In the genomic region with DNA sequence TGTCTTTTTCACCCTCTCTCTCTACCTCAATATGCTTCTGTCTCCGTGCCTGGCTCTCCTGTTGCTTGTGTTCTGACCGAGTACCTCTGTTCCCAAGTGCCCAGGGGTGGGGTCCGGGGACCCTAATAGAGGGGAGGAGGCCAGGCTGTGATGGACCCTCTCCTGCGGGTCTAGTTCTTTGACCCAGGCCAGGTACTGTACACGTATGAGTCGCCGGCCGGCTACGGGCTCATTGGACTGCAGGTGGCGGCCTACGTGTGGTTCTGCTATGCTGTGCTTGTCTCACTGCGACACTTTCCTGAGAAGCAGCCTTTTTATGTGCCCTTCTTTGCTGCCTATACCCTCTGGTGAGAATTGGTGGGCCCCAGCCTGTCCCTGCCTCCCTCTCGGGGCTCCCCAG, we compare ENCODE assay signal across 15 cellular contexts. TPM values are rescaled to one million over a fixed set of nuclear protein-coding genes. Genes with fewer than 3 reads are reported as not detected.
"Had no signal": no experiment of that assay in that cellular context is flagged by ENCODE, and none has a peak within 500 bp of the region (broad histone marks: within the 10 kb centered on the region; RNA-seq: fewer than 3 reads in every experiment).

No MANE protein-coding gene starts in this region.

- H3K4me3 ChIP-seq: heart right ventricle, lung, suprapubic skin had no signal

- H3K36me3 ChIP-seq: heart right ventricle, suprapubic skin had no signal

- DNase-seq: activated naive CD4-positive, alpha-beta T cell treated with anti-CD3 and anti-CD28 coated beads, Interleukin-2, amount 50 U/mL, for 16 hours; activated T-cell treated with anti-CD3 and anti-CD28 coated beads, Interleukin-2, amount 50 U/mL, for 1 hour; dermis blood vessel endothelial cell; heart right ventricle; midbrain; stimulated activated CD4-positive, alpha-beta T cell treated with anti-CD3 and anti-CD28 coated beads, Interleukin-2, amount 100 ng/mL, for 48 hours; stimulated activated naive CD4-positive, alpha-beta T cell; trophoblast cell had no signal

- H3K27ac ChIP-seq: epithelial cell of prostate, heart right ventricle, suprapubic skin had no signal

- H3K9me3 ChIP-seq: heart right ventricle, suprapubic skin had no signal

- FAIRE-seq: astrocyte, frontal cortex, islet of Langerhans had no signal

RNA-seq across cellular contexts. Expression of gene TMEM145, which starts 4.4 kb away (rescaled TPM):
- total RNA-seq: astrocyte, dermis blood vessel endothelial cell, renal cortical epithelial cell had no signal
